ENCODE assay signal across 18 cellular contexts in the genomic region with DNA sequence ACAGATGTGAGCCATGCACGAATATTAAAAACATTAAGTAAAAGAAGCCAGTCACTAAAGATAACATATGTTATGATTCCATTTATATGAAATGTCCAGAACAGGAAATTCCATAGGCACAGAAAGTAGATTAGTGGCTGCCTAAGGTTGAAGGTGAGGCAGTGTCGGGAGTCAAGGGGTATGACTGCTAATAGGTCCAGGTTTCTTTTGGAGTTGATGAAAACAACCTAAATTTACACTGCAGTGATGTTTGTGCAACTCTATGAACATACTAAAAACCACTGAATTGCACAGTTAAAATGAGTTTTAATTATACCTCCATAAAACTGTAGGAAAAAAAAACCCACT. TPM values are rescaled to one million over a fixed set of nuclear protein-coding genes. Genes with fewer than 3 reads are reported as not detected.
DNase-seq lines count a peak whose midpoint lies in the region; ATAC-seq, FAIRE-seq and TF ChIP-seq lines count a peak whose summit lies in the region.
"Had no signal": no experiment of that assay in that cellular context is flagged by ENCODE, and none has a peak within 500 bp of the region (broad histone marks: within the 10 kb centered on the region; RNA-seq: fewer than 3 reads in every experiment).

No MANE protein-coding gene starts in this region.

- FAIRE-seq in K562 (lab: Jason Lieb, UNC), result no peak
- FAIRE-seq: GM12892 had no signal

- peaks cover 99% of the 10 kb centered on the region for H3K79me2 ChIP-seq in K562 (ENCODE audit: control insufficient read depth, insufficient read depth, low read length)

- in situ Hi-C loops in K562 (cut with MboI), result no loop called here

- H3K4me3 ChIP-seq in HEK293 (ENCODE audit: low read depth, low read length) (no peak overlapping the region), K562 (no peak overlapping the region), upper lobe of left lung (no peak overlapping the region)
- H3K4me3 ChIP-seq: BLaER1 had no signal

- no peaks in the 10 kb centered on the region for H3K27me3 ChIP-seq in K562 (ENCODE audit: control insufficient read depth in 2 of 2, insufficient read depth in 2 of 2, low read length in 2 of 2)
- no peaks in the 10 kb centered on the region for H3K27me3 ChIP-seq in upper lobe of left lung
- H3K27me3 ChIP-seq: BLaER1 had no signal

- no peak overlapping the region for H3K27ac Mint-ChIP-seq in activated CD8-positive, alpha-beta memory T cell treated with anti-CD3 and anti-CD28 coated beads, Interleukin-2, amount 10 ng/mL, durations not matched to agents 7 days and 5 days

- no peaks in the 10 kb centered on the region for H3K27me3 Mint-ChIP-seq in activated CD8-positive, alpha-beta memory T cell treated with anti-CD3 and anti-CD28 coated beads, Interleukin-2, amount 10 ng/mL, durations not matched to agents 7 days and 5 days
- H3K27me3 Mint-ChIP-seq: CD4-positive, alpha-beta memory T cell had no signal

- ATAC-seq in K562 (peak; percentile 24; the same call in 2 of the 3 replicates), upper lobe of left lung (ENCODE audit: low FRiP score in 2 of 2) (no peak)
- ATAC-seq in activated CD8-positive, alpha-beta memory T cell treated with anti-CD3 and anti-CD28 coated beads, Interleukin-2, amount 10 ng/mL, durations not matched to agents 7 days and 5 days, result no peak
- ATAC-seq: PC-3 had no signal

- H3K4me1 ChIP-seq in HEK293 (ENCODE audit: control insufficient read depth, insufficient read depth, low read length), result no peaks in the 10 kb centered on the region
- H3K4me1 ChIP-seq in K562 (replicated peaks in 1 of 2; ENCODE audit: control insufficient read depth in 2 of 2, insufficient read depth in 2 of 2, low read length in 2 of 2), result no peaks in the 10 kb centered on the region; a peak in 2 of 5 replicates
- H3K4me1 ChIP-seq in upper lobe of left lung, result no peaks in the 10 kb centered on the region
- H3K4me1 ChIP-seq: BLaER1 had no signal

- no peak overlapping the region for H2AFZ ChIP-seq in K562 (ENCODE audit: low read depth, low read length)

- H3K4me1 Mint-ChIP-seq in activated CD8-positive, alpha-beta memory T cell treated with anti-CD3 and anti-CD28 coated beads, Interleukin-2, amount 10 ng/mL, durations not matched to agents 7 days and 5 days, result peaks cover 13% of the 10 kb centered on the region
- H3K4me1 Mint-ChIP-seq: H9 had no signal

- H3K9me1 ChIP-seq in K562 (ENCODE audit: control insufficient read depth, insufficient read depth, low read length), result no peaks in the 10 kb centered on the region

- CTCF ChIA-PET in HEK293 (lab: Yijun Ruan, JAX), result interaction anchor here (0.6 kb wide), 1 partner anchor 83 kb away, joined by 4 read pairs; no protein-coding TSS in a partner anchor
- CTCF ChIA-PET in K562 (lab: Yijun Ruan, JAX; ENCODE audit: low intra/inter-chr PET ratio), result no interaction called here
- CTCF ChIA-PET in activated CD8-positive, alpha-beta memory T cell treated with anti-CD3 and anti-CD28 coated beads, Interleukin-2, amount 10 ng/mL, durations not matched to agents 7 days and 5 days (lab: Charles Lee), result no interaction called here

- H4K20me1 ChIP-seq in K562 (replicated peaks; ENCODE audit: control insufficient read depth, insufficient read depth, low read length), result no peaks in the 10 kb centered on the region

- H3K9me3 ChIP-seq in HEK293 (ENCODE audit: control insufficient read depth, insufficient read depth, low read depth, low read length), result no peaks in the 10 kb centered on the region
- H3K9me3 ChIP-seq in K562 (replicated peaks; ENCODE audit: control insufficient read depth, insufficient read depth, low read depth, low read length), result peaks cover 23% of the 10 kb centered on the region
- H3K9me3 ChIP-seq in upper lobe of left lung, result peaks cover 0 to 13% (median 6%) of the 10 kb centered on the region in 4 donors

- H3K27ac ChIP-seq in HEK293 (ENCODE audit: extremely low read depth, low read depth, low read length), result no peak overlapping the region
- no peak overlapping the region for H3K27ac ChIP-seq in K562 (ENCODE audit: extremely low read depth, low read depth, low read length)
- H3K27ac ChIP-seq in upper lobe of left lung, result no peak overlapping the region
- H3K27ac ChIP-seq: BLaER1, KMS-11 had no signal

- no peak for TF ChIP-seq POLR2A in K562 (conservative IDR thresholded peaks at IDR 0.05)
- TF ChIP-seq POLR2A in upper lobe of left lung (IDR thresholded peaks at IDR 0.05), result no peak

- 65% methylated on average over 2 of the region's 2 CpGs for WGBS in K562 (ENCODE audit: insufficient coverage, low coverage, missing lambda C conversion rate)
- WGBS in upper lobe of left lung, 2 donors, result 75 to 93% methylated on average over 2 of the region's 2 CpGs

- TF ChIP-seq EP300 in K562 (IDR thresholded peaks at IDR 0.05; ENCODE audit: low read length) (no peak), upper lobe of left lung (IDR thresholded peaks at IDR 0.05) (no peak)

- DNase-seq in K562 (ENCODE audit: extremely low read depth in 1 of 4, low spot score in 3 of 4) (no peak), iris pigment epithelial cell (ENCODE audit: low read depth) (peak; percentile 41), upper lobe of left lung (no peak), GF-D8 (lab: John Stamatoyannopoulos, UW) (no peak)
- no peak for DNase-seq in effector CD4-positive, alpha-beta T cell
- DNase-seq in activated CD8-positive, alpha-beta memory T cell treated with anti-CD3 and anti-CD28 coated beads, Interleukin-2, amount 10 ng/mL, durations not matched to agents 7 days and 5 days, result no peak
- DNase-seq: CD4-positive, alpha-beta memory T cell; DMS153; H9; NCI-H1436; NCI-H1930; NCI-H526; PC-3; RPMI8226 had no signal

- intact Hi-C loops in K562 (cut with micrococcal nuclease), result no loop called here

- POLR2A ChIA-PET in HEK293 (lab: Yijun Ruan, JAX), result no interaction called here
- POLR2A ChIA-PET in K562 (lab: Yijun Ruan, JAX), result no interaction called here

- H3K4me3 Mint-ChIP-seq in activated CD8-positive, alpha-beta memory T cell treated with anti-CD3 and anti-CD28 coated beads, Interleukin-2, amount 10 ng/mL, durations not matched to agents 7 days and 5 days, result no peak overlapping the region
- H3K4me3 Mint-ChIP-seq: CD4-positive, alpha-beta memory T cell; H9 had no signal

- H3K9me3 Mint-ChIP-seq in activated CD8-positive, alpha-beta memory T cell treated with anti-CD3 and anti-CD28 coated beads, Interleukin-2, amount 10 ng/mL, durations not matched to agents 7 days and 5 days (ENCODE audit: low read depth), result peaks cover 28% of the 10 kb centered on the region

- no peak overlapping the region for H3K9ac ChIP-seq in K562 (ENCODE audit: insufficient read depth in 1 of 2, low read depth in 2 of 2, low read length in 2 of 2)
- H3K9ac ChIP-seq: BLaER1, KMS-11 had no signal

- H3K36me3 Mint-ChIP-seq in activated CD8-positive, alpha-beta memory T cell treated with anti-CD3 and anti-CD28 coated beads, Interleukin-2, amount 10 ng/mL, durations not matched to agents 7 days and 5 days, result peaks cover 70% of the 10 kb centered on the region

- H3K4me2 ChIP-seq in K562 (ENCODE audit: insufficient read depth, low read length), result no peak overlapping the region
- H3K4me2 ChIP-seq: BLaER1, KMS-11 had no signal

- TF ChIP-seq CTCF in HEK293 (tag by site-specific recombination; IDR thresholded peaks at IDR 0.05) (no peak), K562 (IDR thresholded peaks at IDR 0.05 in 2 of 3, conservative IDR thresholded peaks at IDR 0.05 in 1 of 3; ENCODE audit: insufficient read depth in 2 of 3, low read depth in 1 of 3, low read length in 3 of 3) (no peak), upper lobe of left lung (IDR thresholded peaks at IDR 0.05) (no peak)

- no TSS peak for BruUV-seq in K562 (replicated peaks; lab: Mats Ljungman, UMichigan)

- TF ChIP-seq RAD21 in K562 (CRISPR knock-in tag; conservative IDR thresholded peaks at IDR 0.05 in 1 of 2, IDR thresholded peaks at IDR 0.05 in 1 of 2), result no peak

- H3K36me3 ChIP-seq in HEK293 (ENCODE audit: control insufficient read depth in 2 of 2, insufficient read depth in 1 of 2, low read length in 2 of 2) (peaks cover 22 to 54% of the 10 kb centered on the region in 2 experiments; a peak in 2 of 3 replicates), K562 (ENCODE audit: control insufficient read depth, insufficient read depth, low read length) (peaks cover 88% of the 10 kb centered on the region), upper lobe of left lung (peaks cover 0 to 30% (median 2%) of the 10 kb centered on the region in 4 donors)

TF ChIP-seq in HEK293, 187 proteins besides CTCF, POLR2A, EP300 and RAD21 (continues in another document):
- TF ChIP-seq ZNF248 (tag by site-specific recombination; IDR thresholded peaks at IDR 0.05), result no peak

TF ChIP-seq in K562, 482 proteins besides CTCF, POLR2A, EP300 and RAD21 (continues in another document):
- no peak for TF ChIP-seq U2AF2 (optimal IDR thresholded peaks at IDR 0.05; ENCODE audit: low read depth, low read length)
- no peak for TF ChIP-seq ZNF165 (CRISPR knock-in tag; IDR thresholded peaks at IDR 0.05; ENCODE audit: borderline replicate concordance)

RNA-seq across cellular contexts. Expression of a gene that starts 14.4 kb away (rescaled TPM):
- total RNA-seq in K562 (2011; cell fraction: chromatin; rRNA removed; ENCODE audit: low replicate concordance), result 323 and 660 TPM in 2 replicates
- 230 and 256 TPM in 2 replicates for total RNA-seq in K562 (2011; cell fraction: nucleolus; rRNA removed)
- total RNA-seq in K562 (2011; cell fraction: nucleoplasm; rRNA removed), result 346 and 443 TPM in 2 replicates
- 150 and 159 TPM in 2 replicates for total RNA-seq in K562 (2014; rRNA removed)
- 185 and 195 TPM in 2 replicates for total RNA-seq in K562 (2014; rRNA removed; fragmentation: Illumina TruSeq; extraction: Trizol)
- total RNA-seq in K562 (2015; rRNA removed; fragmentation: Illumina TruSeq; extraction: Trizol), result 164 and 183 TPM in 2 replicates
- total RNA-seq in K562 (2021), result 155 and 160 TPM in 2 replicates
- polyA plus RNA-seq in K562 (2011; rRNA removed), result 95.8 and 140 TPM in 2 replicates
- polyA plus RNA-seq in K562 (2011; cell fraction: cytosol; rRNA removed), result 30.0 and 51.6 TPM in 2 replicates
- polyA plus RNA-seq in K562 (2011; cell fraction: nucleus; rRNA removed), result 78.7 and 90.6 TPM in 2 replicates
- 49.0 and 82.7 TPM in 2 replicates for polyA plus RNA-seq in K562 (2012)
- polyA plus RNA-seq in K562 (2014; fragmentation: Illumina TruSeq; extraction: Trizol), result 134 and 167 TPM in 2 replicates
- 100 to 1,000 TPM in 1 of 2 experiments, 10 to 100 TPM in 1; 99.6 to 164 TPM for polyA plus RNA-seq in K562 (2014; fragmentation: Nextera tagmentation; extraction: Ambion mirVana)
- polyA plus RNA-seq in K562 (2014; rRNA removed), result 116 and 135 TPM in 2 replicates
- polyA minus RNA-seq in K562 (2011; rRNA and poly(A)+ RNA removed), result 308 and 311 TPM in 2 replicates
- 93.0 and 108 TPM in 2 replicates for polyA minus RNA-seq in K562 (2011; cell fraction: cytosol; rRNA and poly(A)+ RNA removed)
- polyA minus RNA-seq in K562 (2011; cell fraction: nucleus; rRNA and poly(A)+ RNA removed), result 135 and 201 TPM in 2 replicates
- 10 to 100 TPM; 24.5 to 68.5 (median 42.7) TPM for total RNA-seq in upper lobe of left lung
- total RNA-seq in activated CD8-positive, alpha-beta memory T cell treated with anti-CD3 and anti-CD28 coated beads, Interleukin-2, amount 10 ng/mL, durations not matched to agents 7 days and 5 days, result 100 to 1,000 TPM in 1 of 2 experiments, 10 to 100 TPM in 1; 88.2 to 101 TPM
